ENCODE assay signal across 1 cellular context in the genomic region with DNA sequence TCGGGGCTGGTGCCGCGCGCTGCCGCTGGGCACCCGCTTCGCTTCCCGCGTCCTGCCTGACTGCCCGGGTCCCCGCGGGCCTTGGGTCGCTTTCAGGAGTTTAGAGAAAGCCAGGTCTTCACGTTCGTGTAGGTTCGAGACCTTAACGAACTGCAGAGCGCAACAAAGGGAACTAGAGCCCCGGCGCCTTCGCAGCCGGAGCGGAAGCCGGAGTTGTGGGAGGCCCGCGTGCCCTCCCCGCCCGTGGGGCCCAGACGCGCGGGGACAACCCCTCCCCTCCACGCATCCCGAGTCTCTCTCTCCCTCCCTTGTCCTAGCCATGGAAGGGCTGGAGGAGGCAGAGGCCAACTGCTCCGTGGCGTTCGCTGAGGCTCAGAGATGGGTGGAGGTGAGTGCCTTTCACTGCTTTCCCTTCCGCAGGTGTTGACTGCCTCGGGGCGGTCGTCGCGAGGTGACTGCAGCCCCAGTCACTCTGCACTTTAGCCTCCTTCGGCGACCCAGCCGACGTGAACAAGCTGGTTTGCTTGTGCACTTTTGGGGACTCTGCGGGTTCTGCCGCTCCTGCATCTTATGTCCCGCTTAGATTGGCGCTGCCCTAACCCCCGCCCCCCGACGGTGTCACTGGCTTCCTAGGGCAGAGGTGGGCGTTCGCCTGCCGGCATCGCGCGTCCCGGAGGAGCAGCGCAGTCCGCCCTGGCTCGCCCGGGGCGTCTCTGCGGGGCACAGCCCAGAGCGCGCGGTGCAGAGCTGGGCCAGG.
TF ChIP-seq lines count a peak whose summit lies in the region.

No MANE protein-coding gene starts in this region.

TF ChIP-seq in HepG2, 621 proteins besides CTCF, POLR2A, EP300 and RAD21 (continued from another document and continues in another):
- TF ChIP-seq, protein P1, sequence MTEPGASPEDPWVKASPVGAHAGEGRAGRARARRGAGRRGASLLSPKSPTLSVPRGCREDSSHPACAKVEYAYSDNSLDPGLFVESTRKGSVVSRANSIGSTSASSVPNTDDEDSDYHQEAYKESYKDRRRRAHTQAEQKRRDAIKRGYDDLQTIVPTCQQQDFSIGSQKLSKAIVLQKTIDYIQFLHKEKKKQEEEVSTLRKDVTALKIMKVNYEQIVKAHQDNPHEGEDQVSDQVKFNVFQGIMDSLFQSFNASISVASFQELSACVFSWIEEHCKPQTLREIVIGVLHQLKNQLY (CRISPR knock-in tag; IDR thresholded peaks at IDR 0.05) = peak; percentile 23; the same call in 1 of the 2 replicates
- TF ChIP-seq ZNF720 (CRISPR knock-in tag; IDR thresholded peaks at IDR 0.05) = 0 out of 2 replicates have a peak, but pooled peaks have one; percentile 9
- no peak for TF ChIP-seq HCFC1 (IDR thresholded peaks at IDR 0.05; ENCODE audit: low read depth, low read length)
- TF ChIP-seq ZNF7 (CRISPR knock-in tag; IDR thresholded peaks at IDR 0.05) = no peak
- TF ChIP-seq, protein P2, sequence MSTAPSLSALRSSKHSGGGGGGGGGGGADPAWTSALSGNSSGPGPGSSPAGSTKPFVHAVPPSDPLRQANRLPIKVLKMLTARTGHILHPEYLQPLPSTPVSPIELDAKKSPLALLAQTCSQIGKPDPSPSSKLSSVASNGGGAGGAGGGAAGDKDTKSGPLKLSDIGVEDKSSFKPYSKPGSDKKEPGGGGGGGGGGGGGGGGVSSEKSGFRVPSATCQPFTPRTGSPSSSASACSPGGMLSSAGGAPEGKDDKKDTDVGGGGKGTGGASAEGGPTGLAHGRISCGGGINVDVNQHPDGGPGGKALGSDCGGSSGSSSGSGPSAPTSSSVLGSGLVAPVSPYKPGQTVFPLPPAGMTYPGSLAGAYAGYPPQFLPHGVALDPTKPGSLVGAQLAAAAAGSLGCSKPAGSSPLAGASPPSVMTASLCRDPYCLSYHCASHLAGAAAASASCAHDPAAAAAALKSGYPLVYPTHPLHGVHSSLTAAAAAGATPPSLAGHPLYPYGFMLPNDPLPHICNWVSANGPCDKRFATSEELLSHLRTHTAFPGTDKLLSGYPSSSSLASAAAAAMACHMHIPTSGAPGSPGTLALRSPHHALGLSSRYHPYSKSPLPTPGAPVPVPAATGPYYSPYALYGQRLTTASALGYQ (CRISPR knock-in tag; IDR thresholded peaks at IDR 0.05) = no peak
- TF ChIP-seq, protein P3, sequence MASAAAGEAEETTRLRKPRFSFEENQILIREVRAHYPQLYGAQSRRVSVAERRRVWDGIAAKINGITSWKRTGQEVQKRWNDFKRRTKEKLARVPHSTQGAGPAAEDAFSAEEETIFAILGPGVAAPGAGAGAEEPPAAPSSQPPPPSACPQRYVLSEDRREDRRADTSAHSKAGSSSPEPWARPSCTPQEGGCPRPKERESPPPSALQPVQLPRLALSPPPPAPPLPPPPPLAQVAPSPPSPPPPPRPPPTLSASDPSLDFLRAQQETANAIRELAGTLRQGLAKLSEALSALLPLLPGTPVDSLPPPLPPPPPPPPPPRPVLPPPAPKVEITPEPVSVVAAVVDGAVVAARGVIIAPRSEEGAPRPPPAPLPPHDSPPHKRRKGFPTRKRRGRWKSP (CRISPR knock-in tag; IDR thresholded peaks at IDR 0.05) = peak; percentile 74; the same call in 1 of the 2 replicates
- no peak for TF ChIP-seq HOXD1 (CRISPR knock-in tag; IDR thresholded peaks at IDR 0.05)
- TF ChIP-seq ZNF777 (CRISPR knock-in tag; IDR thresholded peaks at IDR 0.05) = peak; percentile 99
- TF ChIP-seq ZNF180 (CRISPR knock-in tag; IDR thresholded peaks at IDR 0.05; ENCODE audit: borderline replicate concordance, low read depth) = no peak
- peak; percentile 84; the same call in 1 of the 2 replicates for TF ChIP-seq ZNF138 (CRISPR knock-in tag; IDR thresholded peaks at IDR 0.05; ENCODE audit: low read depth)
- TF ChIP-seq, protein P4, sequence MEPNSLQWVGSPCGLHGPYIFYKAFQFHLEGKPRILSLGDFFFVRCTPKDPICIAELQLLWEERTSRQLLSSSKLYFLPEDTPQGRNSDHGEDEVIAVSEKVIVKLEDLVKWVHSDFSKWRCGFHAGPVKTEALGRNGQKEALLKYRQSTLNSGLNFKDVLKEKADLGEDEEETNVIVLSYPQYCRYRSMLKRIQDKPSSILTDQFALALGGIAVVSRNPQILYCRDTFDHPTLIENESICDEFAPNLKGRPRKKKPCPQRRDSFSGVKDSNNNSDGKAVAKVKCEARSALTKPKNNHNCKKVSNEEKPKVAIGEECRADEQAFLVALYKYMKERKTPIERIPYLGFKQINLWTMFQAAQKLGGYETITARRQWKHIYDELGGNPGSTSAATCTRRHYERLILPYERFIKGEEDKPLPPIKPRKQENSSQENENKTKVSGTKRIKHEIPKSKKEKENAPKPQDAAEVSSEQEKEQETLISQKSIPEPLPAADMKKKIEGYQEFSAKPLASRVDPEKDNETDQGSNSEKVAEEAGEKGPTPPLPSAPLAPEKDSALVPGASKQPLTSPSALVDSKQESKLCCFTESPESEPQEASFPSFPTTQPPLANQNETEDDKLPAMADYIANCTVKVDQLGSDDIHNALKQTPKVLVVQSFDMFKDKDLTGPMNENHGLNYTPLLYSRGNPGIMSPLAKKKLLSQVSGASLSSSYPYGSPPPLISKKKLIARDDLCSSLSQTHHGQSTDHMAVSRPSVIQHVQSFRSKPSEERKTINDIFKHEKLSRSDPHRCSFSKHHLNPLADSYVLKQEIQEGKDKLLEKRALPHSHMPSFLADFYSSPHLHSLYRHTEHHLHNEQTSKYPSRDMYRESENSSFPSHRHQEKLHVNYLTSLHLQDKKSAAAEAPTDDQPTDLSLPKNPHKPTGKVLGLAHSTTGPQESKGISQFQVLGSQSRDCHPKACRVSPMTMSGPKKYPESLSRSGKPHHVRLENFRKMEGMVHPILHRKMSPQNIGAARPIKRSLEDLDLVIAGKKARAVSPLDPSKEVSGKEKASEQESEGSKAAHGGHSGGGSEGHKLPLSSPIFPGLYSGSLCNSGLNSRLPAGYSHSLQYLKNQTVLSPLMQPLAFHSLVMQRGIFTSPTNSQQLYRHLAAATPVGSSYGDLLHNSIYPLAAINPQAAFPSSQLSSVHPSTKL (CRISPR knock-in tag; IDR thresholded peaks at IDR 0.05) = no peak
- TF ChIP-seq ELF1 (CRISPR knock-in tag; IDR thresholded peaks at IDR 0.05) = no peak; the same call in 1 of the 2 replicates
- 0 out of 2 replicates have a peak, but pooled peaks have one; percentile 26 for TF ChIP-seq JUN (CRISPR knock-in tag; IDR thresholded peaks at IDR 0.05)
- 0 out of 2 replicates have a peak, but pooled peaks have one; percentile 6 for TF ChIP-seq NFE2 (CRISPR knock-in tag; IDR thresholded peaks at IDR 0.05)
- TF ChIP-seq ATRX (CRISPR knock-in tag; IDR thresholded peaks at IDR 0.05; ENCODE audit: borderline replicate concordance) = no peak
- peak; percentile 93; the same call in 1 of the 2 replicates for TF ChIP-seq ZNF563 (CRISPR knock-in tag; IDR thresholded peaks at IDR 0.05)
- TF ChIP-seq, protein P5, sequence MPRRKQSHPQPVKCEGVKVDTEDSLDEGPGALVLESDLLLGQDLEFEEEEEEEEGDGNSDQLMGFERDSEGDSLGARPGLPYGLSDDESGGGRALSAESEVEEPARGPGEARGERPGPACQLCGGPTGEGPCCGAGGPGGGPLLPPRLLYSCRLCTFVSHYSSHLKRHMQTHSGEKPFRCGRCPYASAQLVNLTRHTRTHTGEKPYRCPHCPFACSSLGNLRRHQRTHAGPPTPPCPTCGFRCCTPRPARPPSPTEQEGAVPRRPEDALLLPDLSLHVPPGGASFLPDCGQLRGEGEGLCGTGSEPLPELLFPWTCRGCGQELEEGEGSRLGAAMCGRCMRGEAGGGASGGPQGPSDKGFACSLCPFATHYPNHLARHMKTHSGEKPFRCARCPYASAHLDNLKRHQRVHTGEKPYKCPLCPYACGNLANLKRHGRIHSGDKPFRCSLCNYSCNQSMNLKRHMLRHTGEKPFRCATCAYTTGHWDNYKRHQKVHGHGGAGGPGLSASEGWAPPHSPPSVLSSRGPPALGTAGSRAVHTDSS (CRISPR knock-in tag; conservative IDR thresholded peaks at IDR 0.05) = no peak
- peak; percentile 56 for TF ChIP-seq ZMAT3 (CRISPR knock-in tag; conservative IDR thresholded peaks at IDR 0.05)
- TF ChIP-seq, protein P6, sequence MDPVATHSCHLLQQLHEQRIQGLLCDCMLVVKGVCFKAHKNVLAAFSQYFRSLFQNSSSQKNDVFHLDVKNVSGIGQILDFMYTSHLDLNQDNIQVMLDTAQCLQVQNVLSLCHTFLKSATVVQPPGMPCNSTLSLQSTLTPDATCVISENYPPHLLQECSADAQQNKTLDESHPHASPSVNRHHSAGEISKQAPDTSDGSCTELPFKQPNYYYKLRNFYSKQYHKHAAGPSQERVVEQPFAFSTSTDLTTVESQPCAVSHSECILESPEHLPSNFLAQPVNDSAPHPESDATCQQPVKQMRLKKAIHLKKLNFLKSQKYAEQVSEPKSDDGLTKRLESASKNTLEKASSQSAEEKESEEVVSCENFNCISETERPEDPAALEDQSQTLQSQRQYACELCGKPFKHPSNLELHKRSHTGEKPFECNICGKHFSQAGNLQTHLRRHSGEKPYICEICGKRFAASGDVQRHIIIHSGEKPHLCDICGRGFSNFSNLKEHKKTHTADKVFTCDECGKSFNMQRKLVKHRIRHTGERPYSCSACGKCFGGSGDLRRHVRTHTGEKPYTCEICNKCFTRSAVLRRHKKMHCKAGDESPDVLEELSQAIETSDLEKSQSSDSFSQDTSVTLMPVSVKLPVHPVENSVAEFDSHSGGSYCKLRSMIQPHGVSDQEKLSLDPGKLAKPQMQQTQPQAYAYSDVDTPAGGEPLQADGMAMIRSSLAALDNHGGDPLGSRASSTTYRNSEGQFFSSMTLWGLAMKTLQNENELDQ (CRISPR knock-in tag; IDR thresholded peaks at IDR 0.05; ENCODE audit: borderline replicate concordance) = no peak
- peak; percentile 45 for TF ChIP-seq RBM39 (IDR thresholded peaks at IDR 0.05; ENCODE audit: low read depth, low read length, poor library complexity, severe bottlenecking)
- TF ChIP-seq, protein P7, sequence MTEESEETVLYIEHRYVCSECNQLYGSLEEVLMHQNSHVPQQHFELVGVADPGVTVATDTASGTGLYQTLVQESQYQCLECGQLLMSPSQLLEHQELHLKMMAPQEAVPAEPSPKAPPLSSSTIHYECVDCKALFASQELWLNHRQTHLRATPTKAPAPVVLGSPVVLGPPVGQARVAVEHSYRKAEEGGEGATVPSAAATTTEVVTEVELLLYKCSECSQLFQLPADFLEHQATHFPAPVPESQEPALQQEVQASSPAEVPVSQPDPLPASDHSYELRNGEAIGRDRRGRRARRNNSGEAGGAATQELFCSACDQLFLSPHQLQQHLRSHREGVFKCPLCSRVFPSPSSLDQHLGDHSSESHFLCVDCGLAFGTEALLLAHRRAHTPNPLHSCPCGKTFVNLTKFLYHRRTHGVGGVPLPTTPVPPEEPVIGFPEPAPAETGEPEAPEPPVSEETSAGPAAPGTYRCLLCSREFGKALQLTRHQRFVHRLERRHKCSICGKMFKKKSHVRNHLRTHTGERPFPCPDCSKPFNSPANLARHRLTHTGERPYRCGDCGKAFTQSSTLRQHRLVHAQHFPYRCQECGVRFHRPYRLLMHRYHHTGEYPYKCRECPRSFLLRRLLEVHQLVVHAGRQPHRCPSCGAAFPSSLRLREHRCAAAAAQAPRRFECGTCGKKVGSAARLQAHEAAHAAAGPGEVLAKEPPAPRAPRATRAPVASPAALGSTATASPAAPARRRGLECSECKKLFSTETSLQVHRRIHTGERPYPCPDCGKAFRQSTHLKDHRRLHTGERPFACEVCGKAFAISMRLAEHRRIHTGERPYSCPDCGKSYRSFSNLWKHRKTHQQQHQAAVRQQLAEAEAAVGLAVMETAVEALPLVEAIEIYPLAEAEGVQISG (CRISPR knock-in tag; IDR thresholded peaks at IDR 0.05) = no peak; the same call in 1 of the 2 replicates
- TF ChIP-seq ZSCAN29 (CRISPR knock-in tag; conservative IDR thresholded peaks at IDR 0.05) = no peak; the same call in 1 of the 2 replicates
- TF ChIP-seq, protein P8, sequence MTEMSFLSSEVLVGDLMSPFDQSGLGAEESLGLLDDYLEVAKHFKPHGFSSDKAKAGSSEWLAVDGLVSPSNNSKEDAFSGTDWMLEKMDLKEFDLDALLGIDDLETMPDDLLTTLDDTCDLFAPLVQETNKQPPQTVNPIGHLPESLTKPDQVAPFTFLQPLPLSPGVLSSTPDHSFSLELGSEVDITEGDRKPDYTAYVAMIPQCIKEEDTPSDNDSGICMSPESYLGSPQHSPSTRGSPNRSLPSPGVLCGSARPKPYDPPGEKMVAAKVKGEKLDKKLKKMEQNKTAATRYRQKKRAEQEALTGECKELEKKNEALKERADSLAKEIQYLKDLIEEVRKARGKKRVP (CRISPR knock-in tag; IDR thresholded peaks at IDR 0.05) = no peak
- no peak for TF ChIP-seq ZNF12 (CRISPR knock-in tag; IDR thresholded peaks at IDR 0.05)
- TF ChIP-seq ZNF101 (CRISPR knock-in tag; IDR thresholded peaks at IDR 0.05; ENCODE audit: borderline replicate concordance, low read depth) = no peak
- no peak; the same call in 1 of the 2 replicates for TF ChIP-seq CAMTA2 (CRISPR knock-in tag; IDR thresholded peaks at IDR 0.05; ENCODE audit: borderline replicate concordance)
- TF ChIP-seq SMC3 (IDR thresholded peaks at IDR 0.05; ENCODE audit: low read length) = no peak
- TF ChIP-seq SRF (IDR thresholded peaks at IDR 0.05; ENCODE audit: low read depth, low read length) = no peak
- TF ChIP-seq ZNF776 (CRISPR knock-in tag; IDR thresholded peaks at IDR 0.05) = 0 out of 2 replicates have a peak, but pooled peaks have one; percentile 9
- peak; percentile 35; the same call in 1 of the 2 replicates for TF ChIP-seq ZNF572 (CRISPR knock-in tag; IDR thresholded peaks at IDR 0.05)
- TF ChIP-seq ZNF331 (CRISPR knock-in tag; IDR thresholded peaks at IDR 0.05) = no peak
- TF ChIP-seq ZNF605 (CRISPR knock-in tag; IDR thresholded peaks at IDR 0.05) = 0 out of 2 replicates have a peak, but pooled peaks have one; percentile 72
- TF ChIP-seq ZMYM2 (CRISPR knock-in tag; IDR thresholded peaks at IDR 0.05) = peak; percentile 81; the same call in 1 of the 2 replicates
- no peak for TF ChIP-seq ZNF773 (CRISPR knock-in tag; IDR thresholded peaks at IDR 0.05; ENCODE audit: borderline replicate concordance)
- 0 out of 2 replicates have a peak, but pooled peaks have one; percentile 15 for TF ChIP-seq ZNF431 (CRISPR knock-in tag; IDR thresholded peaks at IDR 0.05; ENCODE audit: borderline replicate concordance, low read depth)
- TF ChIP-seq BRCA1 (CRISPR knock-in tag; IDR thresholded peaks at IDR 0.05) = no peak
- TF ChIP-seq BORCS8-MEF2B (CRISPR knock-in tag; IDR thresholded peaks at IDR 0.05) = no peak
- no peak for TF ChIP-seq ZNF224 (CRISPR knock-in tag; IDR thresholded peaks at IDR 0.05)
- TF ChIP-seq ZNF564 (CRISPR knock-in tag; IDR thresholded peaks at IDR 0.05) = 0 out of 2 replicates have a peak, but pooled peaks have one; percentile 22
- TF ChIP-seq ZNF652 (CRISPR knock-in tag; IDR thresholded peaks at IDR 0.05; ENCODE audit: borderline replicate concordance, low read depth) = no peak
- TF ChIP-seq, protein P9, sequence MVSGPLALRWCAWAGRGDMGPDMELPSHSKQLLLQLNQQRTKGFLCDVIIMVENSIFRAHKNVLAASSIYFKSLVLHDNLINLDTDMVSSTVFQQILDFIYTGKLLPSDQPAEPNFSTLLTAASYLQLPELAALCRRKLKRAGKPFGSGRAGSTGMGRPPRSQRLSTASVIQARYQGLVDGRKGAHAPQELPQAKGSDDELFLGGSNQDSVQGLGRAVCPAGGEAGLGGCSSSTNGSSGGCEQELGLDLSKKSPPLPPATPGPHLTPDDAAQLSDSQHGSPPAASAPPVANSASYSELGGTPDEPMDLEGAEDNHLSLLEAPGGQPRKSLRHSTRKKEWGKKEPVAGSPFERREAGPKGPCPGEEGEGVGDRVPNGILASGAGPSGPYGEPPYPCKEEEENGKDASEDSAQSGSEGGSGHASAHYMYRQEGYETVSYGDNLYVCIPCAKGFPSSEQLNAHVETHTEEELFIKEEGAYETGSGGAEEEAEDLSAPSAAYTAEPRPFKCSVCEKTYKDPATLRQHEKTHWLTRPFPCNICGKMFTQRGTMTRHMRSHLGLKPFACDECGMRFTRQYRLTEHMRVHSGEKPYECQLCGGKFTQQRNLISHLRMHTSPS (CRISPR knock-in tag; IDR thresholded peaks at IDR 0.05; ENCODE audit: low read depth) = peak; percentile 24; the same call in 1 of the 2 replicates
- TF ChIP-seq ZNF337 (CRISPR knock-in tag; IDR thresholded peaks at IDR 0.05; ENCODE audit: borderline replicate concordance, low read depth) = no peak
